8 cellular contexts compared by ENCODE assay signal in genomic region chr6:37698264-37699137, GRCh38. TPM values are rescaled to one million over a fixed set of nuclear protein-coding genes. Genes with fewer than 3 reads are reported as not detected.
DNase-seq lines count a peak whose midpoint lies in the region; ATAC-seq, FAIRE-seq and TF ChIP-seq lines count a peak whose summit lies in the region.

No MANE protein-coding gene starts in this region.

- H3K36me3 Mint-ChIP-seq in T-helper 1 cell treated with Interleukin-12 subunit alpha and Interleukin-12 subunit beta and Interleukin-4 antibody, amounts not matched to agents 30 μg/mL and 1 μg/mL, for 36 hours (ENCODE audit: low read depth), result peaks cover 3% of the 10 kb centered on the region

- H3K27me3 ChIP-seq in K562 (ENCODE audit: control insufficient read depth in 2 of 2, insufficient read depth in 2 of 2, low read length in 2 of 2) (peaks cover 58 to 75% of the 10 kb centered on the region in 2 experiments), small intestine (ENCODE audit: control insufficient read depth in 2 of 2, insufficient read depth in 2 of 2, low read length in 2 of 2) (peaks cover 0 to 5% of the 10 kb centered on the region in 2 donors)

- CTCF ChIA-PET in K562 (lab: Yijun Ruan, JAX; ENCODE audit: low intra/inter-chr PET ratio), result no interaction called here

- H3K27ac Mint-ChIP-seq in T-helper 1 cell treated with Interleukin-12 subunit alpha and Interleukin-12 subunit beta and Interleukin-4 antibody, amounts not matched to agents 30 μg/mL and 1 μg/mL, for 36 hours, result peak overlapping the region; percentile 96

- peak overlapping the region; percentile 66 for H3K4me2 ChIP-seq in K562 (ENCODE audit: insufficient read depth, low read length)

- H3K36me3 ChIP-seq in K562 (ENCODE audit: control insufficient read depth, insufficient read depth, low read length) (no peaks in the 10 kb centered on the region), small intestine (ENCODE audit: control insufficient read depth in 2 of 2, insufficient read depth in 2 of 2, low read length in 2 of 2) (no peaks in the 10 kb centered on the region)

- in situ Hi-C loops in K562 (cut with MboI), result no loop called here

- DNase-seq in DMS114 treated with DMSO at 0.1 percent for 48 hours (lab: John Stamatoyannopoulos, UW; ENCODE audit: unreplicated experiment) (peak; percentile 81), K562 (ENCODE audit: extremely low read depth in 1 of 4, low spot score in 3 of 4) (peak; percentile 34 to 88 (median 76)), small intestine (peak; percentile 17), superior temporal gyrus (ENCODE audit: extremely low spot score) (no peak)

- peak overlapping the region; percentile 77 for H2AFZ ChIP-seq in K562 (ENCODE audit: low read depth, low read length)

- TF ChIP-seq EP300 in Ishikawa (IDR thresholded peaks at IDR 0.05; ENCODE audit: borderline replicate concordance), result no peak
- TF ChIP-seq EP300 in K562 (IDR thresholded peaks at IDR 0.05; ENCODE audit: low read length), result no peak

- peaks cover 14% of the 10 kb centered on the region for H4K20me1 ChIP-seq in K562 (replicated peaks; ENCODE audit: control insufficient read depth, insufficient read depth, low read length)

- BruUV-seq in K562 (replicated peaks; lab: Mats Ljungman, UMichigan), result no TSS peak

- no peak for TF ChIP-seq RAD21 in Ishikawa (IDR thresholded peaks at IDR 0.05; ENCODE audit: low read depth)
- TF ChIP-seq RAD21 in K562 (CRISPR knock-in tag; conservative IDR thresholded peaks at IDR 0.05 in 1 of 2, IDR thresholded peaks at IDR 0.05 in 1 of 2), result no peak

- FAIRE-seq in K562 (lab: Jason Lieb, UNC), result no peak
- FAIRE-seq in small intestine (lab: Jason Lieb, UNC), result no peak

- no peak for TF ChIP-seq CTCF in K562 (IDR thresholded peaks at IDR 0.05 in 2 of 3, conservative IDR thresholded peaks at IDR 0.05 in 1 of 3; ENCODE audit: insufficient read depth in 2 of 3, low read depth in 1 of 3, low read length in 3 of 3)

- intact Hi-C loops in K562 (cut with micrococcal nuclease), result loop anchor here (10.0 kb wide), 2 partner anchors 94 to 674 kb away; no protein-coding TSS in a partner anchor

- peak overlapping the region in 1 of 2 experiments; percentile 41; a peak in 2 of 4 replicates for H3K9ac ChIP-seq in K562 (ENCODE audit: insufficient read depth in 1 of 2, low read depth in 2 of 2, low read length in 2 of 2)

- peaks cover 3 to 36% of the 10 kb centered on the region in 2 experiments; a peak in 4 of 5 replicates for H3K4me1 ChIP-seq in K562 (replicated peaks in 1 of 2; ENCODE audit: control insufficient read depth in 2 of 2, insufficient read depth in 2 of 2, low read length in 2 of 2)
- no peaks in the 10 kb centered on the region for H3K4me1 ChIP-seq in small intestine (ENCODE audit: control insufficient read depth in 2 of 2, insufficient read depth in 1 of 2, low read depth in 1 of 2, low read length in 1 of 2)

- H3K27ac ChIP-seq in K562 (ENCODE audit: extremely low read depth, low read depth, low read length) (no peak overlapping the region), small intestine (ENCODE audit: low read depth in 1 of 2, low read length in 1 of 2) (peak overlapping the region in 1 of 2 donors; percentile 23)

- no peaks in the 10 kb centered on the region for H3K9me3 ChIP-seq in K562 (replicated peaks; ENCODE audit: control insufficient read depth, insufficient read depth, low read depth, low read length)
- H3K9me3 ChIP-seq in iPS-18c (ENCODE audit: control insufficient read depth, insufficient read depth, low read length), result peaks cover 2% of the 10 kb centered on the region
- no peaks in the 10 kb centered on the region for H3K9me3 ChIP-seq in small intestine (ENCODE audit: control insufficient read depth, low read depth)

- H3K27me3 Mint-ChIP-seq in T-helper 1 cell treated with Interleukin-12 subunit alpha and Interleukin-12 subunit beta and Interleukin-4 antibody, amounts not matched to agents 30 μg/mL and 1 μg/mL, for 36 hours (ENCODE audit: low read depth), result peaks cover 74% of the 10 kb centered on the region

- peaks cover 32% of the 10 kb centered on the region for H3K4me1 Mint-ChIP-seq in T-helper 1 cell treated with Interleukin-12 subunit alpha and Interleukin-12 subunit beta and Interleukin-4 antibody, amounts not matched to agents 30 μg/mL and 1 μg/mL, for 36 hours (ENCODE audit: low read depth)

- no peaks in the 10 kb centered on the region for H3K9me1 ChIP-seq in K562 (ENCODE audit: control insufficient read depth, insufficient read depth, low read length)

- 2% methylated on average over 64 of the region's 72 CpGs for WGBS in K562 (ENCODE audit: insufficient coverage, low coverage, missing lambda C conversion rate)
- WGBS in small intestine, 3 donors, result 0% methylated on average over 59 to 72 of the region's 72 CpGs

- ATAC-seq in K562 (peak; percentile 57), GM21447 (IDR thresholded peaks at IDR 0.05; ENCODE audit: unreplicated experiment) (no peak)

- H3K4me3 ChIP-seq in K562, result peak overlapping the region; percentile 47
- peak overlapping the region; percentile 75 for H3K4me3 ChIP-seq in iPS-18c (ENCODE audit: insufficient read depth, low read depth, low read length)
- H3K4me3 ChIP-seq in small intestine (ENCODE audit: low read depth in 1 of 2, low read length in 2 of 2), result peak overlapping the region; percentile 58 to 67

- no peaks in the 10 kb centered on the region for H3K79me2 ChIP-seq in K562 (ENCODE audit: control insufficient read depth, insufficient read depth, low read length)

- no peak for TF ChIP-seq POLR2A in K562 (conservative IDR thresholded peaks at IDR 0.05)

- POLR2A ChIA-PET in K562 (lab: Yijun Ruan, JAX), result interaction anchor here (0.7 to 1.0 kb wide), 2 partner anchors 10 to 79 kb away, joined by 3 read pairs; no protein-coding TSS in a partner anchor

- peak overlapping the region; percentile 97 for H3K4me3 Mint-ChIP-seq in T-helper 1 cell treated with Interleukin-12 subunit alpha and Interleukin-12 subunit beta and Interleukin-4 antibody, amounts not matched to agents 30 μg/mL and 1 μg/mL, for 36 hours

- H3K9me3 Mint-ChIP-seq in T-helper 1 cell treated with Interleukin-12 subunit alpha and Interleukin-12 subunit beta and Interleukin-4 antibody, amounts not matched to agents 30 μg/mL and 1 μg/mL, for 36 hours, result no peaks in the 10 kb centered on the region

TF ChIP-seq in Ishikawa, 13 proteins besides CTCF, POLR2A, EP300 and RAD21:
- TF ChIP-seq ZBTB7A (IDR thresholded peaks at IDR 0.05; ENCODE audit: low read depth) (peak; percentile 49), MAX (IDR thresholded peaks at IDR 0.05) (no peak; the same call in 1 of the 2 replicates), TEAD4 (IDR thresholded peaks at IDR 0.05) (no peak), TAF1 (IDR thresholded peaks at IDR 0.05; ENCODE audit: low read depth) (no peak)

TF ChIP-seq in K562, 482 proteins besides CTCF, POLR2A, EP300 and RAD21 (continues in another document):
- TF ChIP-seq E2F6 (IDR thresholded peaks at IDR 0.05; ENCODE audit: borderline replicate concordance in 1 of 2, extremely low read depth in 1 of 2, insufficient read depth in 1 of 2, insufficient read length in 1 of 2, low read depth in 1 of 2, low read length in 1 of 2, poor library complexity in 1 of 2, severe bottlenecking in 1 of 2) (peak in 1 of 2 experiments; percentile 30), CTCFL (IDR thresholded peaks at IDR 0.05; ENCODE audit: borderline replicate concordance, insufficient read depth, low read depth, low read length, poor library complexity, severe bottlenecking) (no peak)

RNA-seq across cellular contexts. Expression of gene MDGA1, which starts 0.8 kb away (rescaled TPM):
- total RNA-seq in K562 (2011; cell fraction: chromatin; rRNA removed; ENCODE audit: low replicate concordance), result 3.1 and 9.7 TPM in 2 replicates
- 2.6 and 5.3 TPM in 2 replicates for total RNA-seq in K562 (2011; cell fraction: nucleolus; rRNA removed)
- 3.7 and 6.1 TPM in 2 replicates for total RNA-seq in K562 (2011; cell fraction: nucleoplasm; rRNA removed)
- 0.50 and 0.57 TPM in 2 replicates for total RNA-seq in K562 (2014; rRNA removed)
- total RNA-seq in K562 (2014; rRNA removed; fragmentation: Illumina TruSeq; extraction: Trizol), result 0.62 and 0.83 TPM in 2 replicates
- total RNA-seq in K562 (2015; rRNA removed; fragmentation: Illumina TruSeq; extraction: Trizol), result 0.14 and 0.49 TPM in 2 replicates
- total RNA-seq in K562 (2021), result 2.2 and 3.2 TPM in 2 replicates
- 0.34 and 2.1 TPM in 2 replicates for polyA plus RNA-seq in K562 (2011; rRNA removed)
- 0.37 and 4.5 TPM in 2 replicates for polyA plus RNA-seq in K562 (2011; cell fraction: cytosol; rRNA removed)
- 0.86 and 9.4 TPM in 2 replicates for polyA plus RNA-seq in K562 (2011; cell fraction: nucleus; rRNA removed)
- 0.86 and 2.0 TPM in 2 replicates for polyA plus RNA-seq in K562 (2012)
- polyA plus RNA-seq in K562 (2014; fragmentation: Illumina TruSeq; extraction: Trizol), result 0.73 and 1.3 TPM in 2 replicates
- under 1 TPM; 0.18 to 0.31 TPM for polyA plus RNA-seq in K562 (2014; fragmentation: Nextera tagmentation; extraction: Ambion mirVana)
- 1.4 and 2.0 TPM in 2 replicates for polyA plus RNA-seq in K562 (2014; rRNA removed)
- polyA minus RNA-seq in K562 (2011; rRNA and poly(A)+ RNA removed), result 0.33 and 2.5 TPM in 2 replicates
- 1.6 TPM in 1 of 2 replicates, not detected in the other for polyA minus RNA-seq in K562 (2011; cell fraction: cytosol; rRNA and poly(A)+ RNA removed)
- 0.56 and 3.8 TPM in 2 replicates for polyA minus RNA-seq in K562 (2011; cell fraction: nucleus; rRNA and poly(A)+ RNA removed)
- 1 to 10 TPM in 2 of 3 donors, not detected in 1; 1.1 to 1.7 TPM for polyA plus RNA-seq in small intestine
